1 cellular context compared by ENCODE assay signal in the genomic region with DNA sequence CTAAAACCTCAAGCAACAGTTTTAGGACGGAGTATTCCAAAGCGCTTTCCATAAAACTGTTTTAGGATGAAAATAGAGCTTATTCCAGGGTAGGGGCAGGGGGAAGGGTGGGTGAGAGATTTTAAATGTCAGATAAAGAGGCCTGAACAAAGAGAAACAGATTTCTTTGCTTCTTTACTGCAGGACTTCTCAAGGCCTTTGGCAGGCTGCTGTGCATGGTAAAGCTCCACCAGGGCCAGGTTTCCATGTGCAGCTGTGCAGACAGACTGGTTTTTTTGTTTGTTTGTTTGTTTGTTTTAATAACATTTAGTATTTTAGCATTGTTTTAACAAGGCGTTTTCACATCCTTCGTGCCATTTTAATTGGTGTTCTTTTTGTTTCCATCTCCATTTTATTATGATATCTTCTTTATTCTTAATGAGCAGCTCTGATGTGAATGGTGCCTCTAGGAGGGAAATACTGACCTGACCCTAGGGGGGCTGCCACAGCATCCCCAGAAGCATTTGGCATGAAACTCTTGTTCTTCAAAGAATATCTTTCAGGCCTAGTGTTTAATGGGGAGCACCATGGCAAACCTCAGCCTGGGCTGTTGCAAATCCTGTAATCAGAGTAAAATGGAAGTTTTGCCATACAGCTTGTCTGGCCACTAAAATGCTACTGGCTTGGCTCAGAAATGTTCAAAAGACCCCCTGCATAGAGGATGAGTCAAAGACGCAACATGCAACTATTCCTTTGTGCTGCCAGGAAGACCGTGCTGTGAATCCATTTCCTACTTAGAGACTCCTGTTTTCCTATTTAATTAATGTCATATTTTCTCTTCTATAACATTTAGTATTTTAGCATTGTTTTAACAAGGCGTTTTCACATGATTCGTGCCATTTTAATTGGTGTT.
TF ChIP-seq lines count a peak whose summit lies in the region.

No MANE protein-coding gene starts in this region.

TF ChIP-seq in WTC11, 78 proteins besides CTCF, POLR2A, EP300 and RAD21 (continued from another document):
- TF ChIP-seq, protein P1, sequence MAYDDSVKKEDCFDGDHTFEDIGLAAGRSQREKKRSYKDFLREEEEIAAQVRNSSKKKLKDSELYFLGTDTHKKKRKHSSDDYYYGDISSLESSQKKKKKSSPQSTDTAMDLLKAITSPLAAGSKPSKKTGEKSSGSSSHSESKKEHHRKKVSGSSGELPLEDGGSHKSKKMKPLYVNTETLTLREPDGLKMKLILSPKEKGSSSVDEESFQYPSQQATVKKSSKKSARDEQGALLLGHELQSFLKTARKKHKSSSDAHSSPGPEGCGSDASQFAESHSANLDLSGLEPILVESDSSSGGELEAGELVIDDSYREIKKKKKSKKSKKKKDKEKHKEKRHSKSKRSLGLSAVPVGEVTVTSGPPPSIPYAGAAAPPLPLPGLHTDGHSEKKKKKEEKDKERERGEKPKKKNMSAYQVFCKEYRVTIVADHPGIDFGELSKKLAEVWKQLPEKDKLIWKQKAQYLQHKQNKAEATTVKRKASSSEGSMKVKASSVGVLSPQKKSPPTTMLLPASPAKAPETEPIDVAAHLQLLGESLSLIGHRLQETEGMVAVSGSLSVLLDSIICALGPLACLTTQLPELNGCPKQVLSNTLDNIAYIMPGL (CRISPR knock-in tag; IDR thresholded peaks at IDR 0.05), result no peak
- TF ChIP-seq ZNF219 (CRISPR knock-in tag; IDR thresholded peaks at IDR 0.05; ENCODE audit: borderline replicate concordance), result no peak
- TF ChIP-seq, protein P2, sequence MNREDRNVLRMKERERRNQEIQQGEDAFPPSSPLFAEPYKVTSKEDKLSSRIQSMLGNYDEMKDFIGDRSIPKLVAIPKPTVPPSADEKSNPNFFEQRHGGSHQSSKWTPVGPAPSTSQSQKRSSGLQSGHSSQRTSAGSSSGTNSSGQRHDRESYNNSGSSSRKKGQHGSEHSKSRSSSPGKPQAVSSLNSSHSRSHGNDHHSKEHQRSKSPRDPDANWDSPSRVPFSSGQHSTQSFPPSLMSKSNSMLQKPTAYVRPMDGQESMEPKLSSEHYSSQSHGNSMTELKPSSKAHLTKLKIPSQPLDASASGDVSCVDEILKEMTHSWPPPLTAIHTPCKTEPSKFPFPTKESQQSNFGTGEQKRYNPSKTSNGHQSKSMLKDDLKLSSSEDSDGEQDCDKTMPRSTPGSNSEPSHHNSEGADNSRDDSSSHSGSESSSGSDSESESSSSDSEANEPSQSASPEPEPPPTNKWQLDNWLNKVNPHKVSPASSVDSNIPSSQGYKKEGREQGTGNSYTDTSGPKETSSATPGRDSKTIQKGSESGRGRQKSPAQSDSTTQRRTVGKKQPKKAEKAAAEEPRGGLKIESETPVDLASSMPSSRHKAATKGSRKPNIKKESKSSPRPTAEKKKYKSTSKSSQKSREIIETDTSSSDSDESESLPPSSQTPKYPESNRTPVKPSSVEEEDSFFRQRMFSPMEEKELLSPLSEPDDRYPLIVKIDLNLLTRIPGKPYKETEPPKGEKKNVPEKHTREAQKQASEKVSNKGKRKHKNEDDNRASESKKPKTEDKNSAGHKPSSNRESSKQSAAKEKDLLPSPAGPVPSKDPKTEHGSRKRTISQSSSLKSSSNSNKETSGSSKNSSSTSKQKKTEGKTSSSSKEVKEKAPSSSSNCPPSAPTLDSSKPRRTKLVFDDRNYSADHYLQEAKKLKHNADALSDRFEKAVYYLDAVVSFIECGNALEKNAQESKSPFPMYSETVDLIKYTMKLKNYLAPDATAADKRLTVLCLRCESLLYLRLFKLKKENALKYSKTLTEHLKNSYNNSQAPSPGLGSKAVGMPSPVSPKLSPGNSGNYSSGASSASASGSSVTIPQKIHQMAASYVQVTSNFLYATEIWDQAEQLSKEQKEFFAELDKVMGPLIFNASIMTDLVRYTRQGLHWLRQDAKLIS (CRISPR knock-in tag; IDR thresholded peaks at IDR 0.05; ENCODE audit: borderline replicate concordance), result no peak
- TF ChIP-seq SP1 (CRISPR knock-in tag; conservative IDR thresholded peaks at IDR 0.05), result 0 out of 2 replicates have a peak, but pooled peaks have one; percentile 43
- no peak for TF ChIP-seq HMGA2 (CRISPR knock-in tag; IDR thresholded peaks at IDR 0.05)
- TF ChIP-seq, protein P3, sequence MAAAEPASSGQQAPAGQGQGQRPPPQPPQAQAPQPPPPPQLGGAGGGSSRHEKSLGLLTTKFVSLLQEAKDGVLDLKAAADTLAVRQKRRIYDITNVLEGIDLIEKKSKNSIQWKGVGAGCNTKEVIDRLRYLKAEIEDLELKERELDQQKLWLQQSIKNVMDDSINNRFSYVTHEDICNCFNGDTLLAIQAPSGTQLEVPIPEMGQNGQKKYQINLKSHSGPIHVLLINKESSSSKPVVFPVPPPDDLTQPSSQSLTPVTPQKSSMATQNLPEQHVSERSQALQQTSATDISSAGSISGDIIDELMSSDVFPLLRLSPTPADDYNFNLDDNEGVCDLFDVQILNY (CRISPR knock-in tag; IDR thresholded peaks at IDR 0.05), result no peak
- peak; percentile 72; the same call in 1 of the 2 replicates for TF ChIP-seq TEAD1 (CRISPR knock-in tag; IDR thresholded peaks at IDR 0.05)
- TF ChIP-seq SOX15 (CRISPR knock-in tag; IDR thresholded peaks at IDR 0.05), result no peak
- TF ChIP-seq ZNF121 (CRISPR knock-in tag; IDR thresholded peaks at IDR 0.05), result no peak
- TF ChIP-seq, protein P4, sequence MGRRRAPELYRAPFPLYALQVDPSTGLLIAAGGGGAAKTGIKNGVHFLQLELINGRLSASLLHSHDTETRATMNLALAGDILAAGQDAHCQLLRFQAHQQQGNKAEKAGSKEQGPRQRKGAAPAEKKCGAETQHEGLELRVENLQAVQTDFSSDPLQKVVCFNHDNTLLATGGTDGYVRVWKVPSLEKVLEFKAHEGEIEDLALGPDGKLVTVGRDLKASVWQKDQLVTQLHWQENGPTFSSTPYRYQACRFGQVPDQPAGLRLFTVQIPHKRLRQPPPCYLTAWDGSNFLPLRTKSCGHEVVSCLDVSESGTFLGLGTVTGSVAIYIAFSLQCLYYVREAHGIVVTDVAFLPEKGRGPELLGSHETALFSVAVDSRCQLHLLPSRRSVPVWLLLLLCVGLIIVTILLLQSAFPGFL (CRISPR knock-in tag; IDR thresholded peaks at IDR 0.05; ENCODE audit: borderline replicate concordance), result no peak
TF ChIP-seq in WTC11: peak in this region for 2.
